In the genomic region with DNA sequence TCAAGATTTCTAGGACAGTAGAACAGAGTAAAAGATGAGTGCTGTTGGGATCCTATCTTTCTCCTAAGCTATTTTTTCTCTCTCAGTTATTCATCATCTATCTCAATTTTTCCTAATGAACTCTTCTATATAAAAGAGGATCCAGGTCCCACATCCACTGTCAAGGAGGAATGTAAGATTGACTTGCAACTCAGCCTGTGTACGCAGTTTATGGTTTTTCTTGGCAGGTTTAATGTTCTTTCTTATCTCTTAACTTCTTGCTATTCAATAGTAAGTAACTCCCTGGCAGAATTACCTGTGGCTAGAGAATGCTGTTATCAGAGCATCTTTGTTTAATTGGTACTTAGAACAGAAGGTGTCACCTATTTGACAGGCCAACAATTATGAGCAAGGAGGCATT, we compare ENCODE assay signal across 21 cellular contexts.
A peak's percentile ranks its signal among the peaks of the same experiment; 100 is the strongest.
DNase-seq lines count a peak whose midpoint lies in the region; ATAC-seq, FAIRE-seq and TF ChIP-seq lines count a peak whose summit lies in the region.
"Had no signal": no experiment of that assay in that cellular context is flagged by ENCODE, and none has a peak within 500 bp of the region (broad histone marks: within the 10 kb centered on the region; RNA-seq: fewer than 3 reads in every experiment).

No MANE protein-coding gene starts in this region.

- H3K9me2 ChIP-seq in hepatocyte (replicated peaks; ENCODE audit: insufficient read depth), result no peaks in the 10 kb centered on the region

- DNase-seq in hepatocyte (ENCODE audit: low spot score) (peak; percentile 5), small intestine (peak; percentile 34), KG1 (lab: John Stamatoyannopoulos, UW) (no peak)
- no peak for DNase-seq in effector CD8-positive, alpha-beta T cell (lab: John Stamatoyannopoulos, UW)
- DNase-seq in stimulated activated naive CD8-positive, alpha-beta T cell treated with anti-CD3 and anti-CD28 coated beads, Interleukin-15, Interleukin-2, amounts not matched to agents 100 U/mL and 50 U/mL, for 24 hours, result no peak
- DNase-seq: C1 segment of cervical spinal cord; Calu3; CD4-positive, alpha-beta memory T cell; COR-L47; DMS53; DMS79 treated with DMSO at 0.1 percent for 48 hours; GF-D8; GM23248; H7; HCEC 1CT had no signal

- FAIRE-seq in small intestine (lab: Jason Lieb, UNC), result no peak
- FAIRE-seq: GM12891, GM18507, H1 had no signal

- H2AFZ ChIP-seq in hepatocyte, result no peak overlapping the region
- H2AFZ ChIP-seq: GM23248 had no signal

- no peak for ATAC-seq in esophagus mucosa
- no peak for ATAC-seq in stimulated activated naive CD8-positive, alpha-beta T cell treated with anti-CD3 and anti-CD28 coated beads, Interleukin-15, Interleukin-2, amounts not matched to agents 100 U/mL and 50 U/mL, for 24 hours

- H3K4me1 ChIP-seq in hepatocyte (ENCODE audit: insufficient read depth), result no peaks in the 10 kb centered on the region
- H3K4me1 ChIP-seq in small intestine (ENCODE audit: control insufficient read depth in 2 of 2, insufficient read depth in 1 of 2, low read depth in 1 of 2, low read length in 1 of 2), result no peaks in the 10 kb centered on the region

- peaks cover 7% of the 10 kb centered on the region for H3K36me3 Mint-ChIP-seq in nephron (ENCODE audit: low read depth)

- peak overlapping the region in 2 of 3 experiments; percentile 24 to 62 for H3K27ac Mint-ChIP-seq in nephron

- H3K4me2 ChIP-seq in hepatocyte, result no peak overlapping the region

- no peaks in the 10 kb centered on the region for H3K27me3 Mint-ChIP-seq in nephron (ENCODE audit: low read depth)
- H3K27me3 Mint-ChIP-seq: CD4-positive, alpha-beta memory T cell had no signal

- H3K27ac ChIP-seq in VCaP (peak overlapping the region; percentile 2; the same call in 1 of the 2 replicates), hepatocyte (no peak overlapping the region), small intestine (ENCODE audit: low read depth in 1 of 2, low read length in 1 of 2) (no peak overlapping the region)
- H3K27ac ChIP-seq: GM23248 had no signal

- no peaks in the 10 kb centered on the region for H4K20me1 ChIP-seq in hepatocyte (ENCODE audit: insufficient read depth, poor library complexity, severe bottlenecking)

- H3K4me3 Mint-ChIP-seq in nephron, result no peak overlapping the region
- H3K4me3 Mint-ChIP-seq: CD4-positive, alpha-beta memory T cell had no signal

- peaks cover 2% of the 10 kb centered on the region for H3K79me2 ChIP-seq in hepatocyte

- TF ChIP-seq CTCF in VCaP (conservative IDR thresholded peaks at IDR 0.05), result no peak
- TF ChIP-seq CTCF in hepatocyte (IDR thresholded peaks at IDR 0.05; ENCODE audit: poor library complexity), result no peak
- TF ChIP-seq CTCF in nephron (IDR thresholded peaks at IDR 0.05; ENCODE audit: unreplicated experiment in 3 of 3), result no peak

- H3K36me3 ChIP-seq in hepatocyte (replicated peaks; ENCODE audit: insufficient read depth, low read depth) (no peaks in the 10 kb centered on the region), small intestine (ENCODE audit: control insufficient read depth in 2 of 2, insufficient read depth in 2 of 2, low read length in 2 of 2) (no peaks in the 10 kb centered on the region)

- WGBS in hepatocyte (ENCODE audit: low lambda C conversion rate, missing lambda C conversion rate), result 39% methylated on average over 1 of the region's 1 CpG
- WGBS in small intestine, 3 donors, result 19 to 61% (median 38%) methylated on average over 1 of the region's 1 CpG

- H3K4me1 Mint-ChIP-seq in nephron, result peaks cover 5% of the 10 kb centered on the region

- H3K27me3 ChIP-seq in hepatocyte (no peaks in the 10 kb centered on the region), small intestine (ENCODE audit: control insufficient read depth in 2 of 2, insufficient read depth in 2 of 2, low read length in 2 of 2) (no peaks in the 10 kb centered on the region)

- H3K4me3 ChIP-seq in hepatocyte (no peak overlapping the region), small intestine (ENCODE audit: low read depth in 1 of 2, low read length in 2 of 2) (no peak overlapping the region)
- H3K4me3 ChIP-seq: GM23248 had no signal

- peaks cover 9% of the 10 kb centered on the region for H3K9me3 Mint-ChIP-seq in nephron

- no peaks in the 10 kb centered on the region for H3K9me3 ChIP-seq in hepatocyte (ENCODE audit: low read depth)
- H3K9me3 ChIP-seq in small intestine (ENCODE audit: control insufficient read depth, low read depth), result no peaks in the 10 kb centered on the region

Comparison
In these comparisons a context has a peak if more than half of its experiments do, and no peak if none do; other contexts are left out.
1. DNase-seq: peak in hepatocyte (single experiment) and small intestine (single experiment); none in effector CD8-positive, alpha-beta T cell (single experiment), stimulated activated naive CD8-positive, alpha-beta T cell treated with anti-CD3 and anti-CD28 coated beads, Interleukin-15, Interleukin-2, amounts not matched to agents 100 U/mL and 50 U/mL, for 24 hours (single experiment) and KG1 (single experiment).